Comparison of ENCODE assay signal across 8 cellular contexts in genomic region chr15:83973816-83974215, GRCh38.
DNase-seq lines count a peak whose midpoint lies in the region; ATAC-seq and TF ChIP-seq lines count a peak whose summit lies in the region.

No MANE protein-coding gene starts in this region.

- H3K36me3 Mint-ChIP-seq in CD14-positive monocyte = no peaks in the 10 kb centered on the region

- ATAC-seq in left lobe of liver = peak; percentile 76

- peaks cover 4 to 16% (median 12%) of the 10 kb centered on the region in 7 donors for H3K9me3 Mint-ChIP-seq in CD14-positive monocyte

- H3K4me1 Mint-ChIP-seq in CD14-positive monocyte = no peaks in the 10 kb centered on the region

- CTCF ChIA-PET in HEK293T (lab: Yijun Ruan, JAX) = no interaction called here

- TF ChIP-seq CTCF in GM12864 (IDR thresholded peaks at IDR 0.05; ENCODE audit: low read depth, low read length, missing control alignments) (peak; percentile 86), CD14-positive monocyte (IDR thresholded peaks at IDR 0.05) (no peak)

- peaks cover 0 to 4% (median 2%) of the 10 kb centered on the region in 3 donors for H3K27me3 Mint-ChIP-seq in CD14-positive monocyte (ENCODE audit: low read depth in 3 of 3)

- H3K4me3 Mint-ChIP-seq in CD14-positive monocyte = no peak overlapping the region

- intact Hi-C loops in CD14-positive monocyte (cut with micrococcal nuclease) = no loop called here

- H3K4me3 ChIP-seq in GM12864 (ENCODE audit: low read depth, low read length) = no peak overlapping the region

- DNase-seq in GM12864 (ENCODE audit: low read depth) = peak; percentile 30
- DNase-seq in HEK293T (ENCODE audit: extremely low spot score) = peak; percentile 56
- DNase-seq in SK-MEL-5 (ENCODE audit: low read depth, low spot score) = peak; percentile 41
- no peak for DNase-seq in left lobe of liver (ENCODE audit: low spot score)
- DNase-seq in NCI-H146 (lab: John Stamatoyannopoulos, UW) = no peak
- no peak for DNase-seq in NCI-H2196 treated with DMSO at 0.1 percent for 48 hours (lab: John Stamatoyannopoulos, UW; ENCODE audit: unreplicated experiment)
- no peak for DNase-seq in CD14-positive monocyte (ENCODE audit: low spot score)
- no peak for DNase-seq in NCI-H1092 (lab: John Stamatoyannopoulos, UW)

- POLR2A ChIA-PET in HEK293T (lab: Yijun Ruan, JAX) = no interaction called here

- H3K27ac Mint-ChIP-seq in CD14-positive monocyte = no peak overlapping the region

- in situ Hi-C loops in SK-MEL-5 (cut with HindIII; ENCODE audit: low pct_unique_long_range_greater_than_20kb, low sequenced_read_pairs) = no loop called here

TF ChIP-seq in HEK293T, 16 proteins besides CTCF, POLR2A, EP300 and RAD21:
- TF ChIP-seq CTBP1 (IDR thresholded peaks at IDR 0.05; ENCODE audit: borderline replicate concordance) (no peak), FOXA1 (IDR thresholded peaks at IDR 0.05) (no peak)
TF ChIP-seq in HEK293T: peak in this region for 0.

Comparison
In these comparisons a context has a peak if more than half of its experiments do, and no peak if none do; other contexts are left out.
1. DNase-seq: peak in GM12864 (single experiment), HEK293T (single experiment) and SK-MEL-5 (single experiment); none in left lobe of liver (single experiment), NCI-H146 (single experiment), NCI-H2196 treated with DMSO at 0.1 percent for 48 hours (single experiment), CD14-positive monocyte (single experiment) and NCI-H1092 (single experiment).